In genomic region chr6:147675281-147675680, GRCh38 we compare ENCODE assay signal across 25 cellular contexts.
DNase-seq lines count a peak whose midpoint lies in the region; FAIRE-seq and TF ChIP-seq lines count a peak whose summit lies in the region.
"Had no signal": no experiment of that assay in that cellular context is flagged by ENCODE, and none has a peak within 500 bp of the region (broad histone marks: within the 10 kb centered on the region; RNA-seq: fewer than 3 reads in every experiment).

No MANE protein-coding gene starts in this region.

- POLR2A ChIA-PET in AG04450 (lab: Yijun Ruan, JAX): no interaction called here

- H3K27me3 ChIP-seq in AG04450 (ENCODE audit: control insufficient read depth, insufficient read depth, low read length) (no peaks in the 10 kb centered on the region), adipocyte (replicated peaks; ENCODE audit: control insufficient read depth, insufficient read depth, low read length) (no peaks in the 10 kb centered on the region)
- H3K27me3 ChIP-seq: body of pancreas, dorsolateral prefrontal cortex, heart left ventricle, ovary, tibial nerve had no signal

- no peak for FAIRE-seq in RCC 7860 (lab: Jason Lieb, UNC)

- H3K4me3 ChIP-seq in AG04450 (ENCODE audit: low read depth, low read length): no peak overlapping the region
- no peak overlapping the region for H3K4me3 ChIP-seq in adipocyte (ENCODE audit: low read length)
- no peak overlapping the region for H3K4me3 ChIP-seq in fibroblast of villous mesenchyme (ENCODE audit: low read depth, low read length)
- H3K4me3 ChIP-seq: body of pancreas, dorsolateral prefrontal cortex, HAP-1, heart left ventricle, lung, ovary, tibial nerve had no signal

- no peak overlapping the region for H3K9ac ChIP-seq in adipocyte (ENCODE audit: low read length)

- no peaks in the 10 kb centered on the region for H3K36me3 ChIP-seq in adipocyte (ENCODE audit: control insufficient read depth, insufficient read depth, low read length, severe bottlenecking)
- H3K36me3 ChIP-seq: HAP-1, heart left ventricle, ovary, tibial nerve had no signal

- no peak for TF ChIP-seq CTCF in AG04450 (IDR thresholded peaks at IDR 0.05; ENCODE audit: low read depth, low read length)
- no peak for TF ChIP-seq CTCF in fibroblast of villous mesenchyme (IDR thresholded peaks at IDR 0.05; ENCODE audit: insufficient read depth, low read depth, low read length)

- no peak overlapping the region for H3K27ac ChIP-seq in AG04450 (ENCODE audit: low read depth, low read length)
- H3K27ac ChIP-seq: body of pancreas, dorsolateral prefrontal cortex, heart left ventricle, HL-60, ovary, tibial nerve had no signal

- H3K4me1 ChIP-seq in adipocyte (ENCODE audit: control insufficient read depth, insufficient read depth, low read length): no peaks in the 10 kb centered on the region
- H3K4me1 ChIP-seq: body of pancreas, heart left ventricle, tibial nerve had no signal

- CTCF ChIA-PET in AG04450 (lab: Charles Lee): interaction anchor here (0.7 kb wide), 1 partner anchor 168 kb away, joined by 4 read pairs; no protein-coding TSS in a partner anchor

- DNase-seq in AG04450 (ENCODE audit: low read depth, low spot score) (peak; percentile 26), H4 (ENCODE audit: low spot score) (peak; percentile 39), adipocyte (ENCODE audit: low read depth) (peak; percentile 16), fibroblast of villous mesenchyme (ENCODE audit: low read depth) (peak; percentile 6), NCI-H2029 treated with DMSO at 0.1 percent for 48 hours (lab: John Stamatoyannopoulos, UW) (no peak), NCI-H446 treated with DMSO at 0.1 percent for 48 hours (lab: John Stamatoyannopoulos, UW) (no peak), RCC 7860 (ENCODE audit: low spot score) (no peak), nucleus accumbens (lab: John Stamatoyannopoulos, UW) (no peak)
- DNase-seq: activated CD4-positive, alpha-beta T cell treated with anti-CD3 and anti-CD28 coated beads, Interleukin-2, amount 50 U/mL, for 1 hour; activated gamma-delta T cell treated with Interleukin-2 at 50 U/mL for 16 hours; activated T-cell treated with anti-CD3 and anti-CD28 coated beads, Interleukin-2, amount 50 U/mL, for 4 hours; body of pancreas; dorsolateral prefrontal cortex; heart left ventricle; NCI-H510A; OCI-M1; ovary; retina; SHP77; stimulated activated CD4-positive, alpha-beta T cell treated with anti-CD3 and anti-CD28 coated beads, Interleukin-2, amount 100 ng/mL, for 24 hours; T1000 had no signal

- H3K9me3 ChIP-seq in AG04450 (ENCODE audit: control insufficient read depth, insufficient read depth, low read length): no peaks in the 10 kb centered on the region
- H3K9me3 ChIP-seq in adipocyte (ENCODE audit: control insufficient read depth, low read length): peaks cover 3% of the 10 kb centered on the region
- H3K9me3 ChIP-seq: HAP-1, ovary had no signal

Comparison
In these comparisons a context has a peak if more than half of its experiments do, and no peak if none do; other contexts are left out.
1. DNase-seq: peak in AG04450 (single experiment), H4 (single experiment), adipocyte (single experiment) and fibroblast of villous mesenchyme (single experiment); none in NCI-H2029 treated with DMSO at 0.1 percent for 48 hours (single experiment), NCI-H446 treated with DMSO at 0.1 percent for 48 hours (single experiment), RCC 7860 (single experiment) and nucleus accumbens (0 of 56).